Comparison of ENCODE assay signal across 15 cellular contexts in genomic region chr11:69233761-69234136, GRCh38.
"Had no signal": no experiment of that assay in that cellular context is flagged by ENCODE, and none has a peak within 500 bp of the region (broad histone marks: within the 10 kb centered on the region; RNA-seq: fewer than 3 reads in every experiment).

No MANE protein-coding gene starts in this region.

- ATAC-seq: left ventricle myocardium superior; stimulated activated effector memory CD8-positive, alpha-beta T cell treated with anti-CD3 and anti-CD28 coated beads, Interleukin-12 subunit alpha, Interleukin-12 subunit beta, amount 100 ng/mL, for 72 hours; T-helper 17 cell had no signal

- H2AFZ ChIP-seq: neural progenitor cell, parathyroid adenoma had no signal

- H3K79me2 ChIP-seq: parathyroid adenoma had no signal

- DNase-seq: activated B cell treated with CpG ODN at 0.5 μM for 24 hours; activated CD4-positive, alpha-beta T cell treated with anti-CD3 and anti-CD28 coated beads, Interleukin-2, amount 10 ng/mL, durations not matched to agents 7 days and 5 days; activated gamma-delta T cell treated with Interleukin-2 at 50 U/mL for 16 hours; dorsolateral prefrontal cortex; foreskin melanocyte; left ventricle myocardium superior; mesendoderm; T-helper 17 cell; trophoblast cell had no signal

- H3K4me3 ChIP-seq: breast epithelium, dorsolateral prefrontal cortex, neural progenitor cell, smooth muscle cell had no signal

- H3K4me3 Mint-ChIP-seq: activated B cell treated with CpG ODN at 0.5 μM for 24 hours; activated CD4-positive, alpha-beta T cell treated with anti-CD3 and anti-CD28 coated beads, Interleukin-2, amount 10 ng/mL, durations not matched to agents 7 days and 5 days; activated T-cell treated with anti-CD3 and anti-CD28 coated beads, Interleukin-2, amount 50 U/mL, for 24 hours; neural progenitor cell; stimulated activated effector memory CD8-positive, alpha-beta T cell treated with anti-CD3 and anti-CD28 coated beads, Interleukin-12 subunit alpha, Interleukin-12 subunit beta, amount 100 ng/mL, for 72 hours; T-helper 17 cell had no signal

- H3K9me3 ChIP-seq: breast epithelium had no signal

- H3K27ac ChIP-seq: breast epithelium, dorsolateral prefrontal cortex, neural progenitor cell, parathyroid adenoma had no signal

- H3K27me3 ChIP-seq: breast epithelium, neural progenitor cell had no signal

- H3K4me2 ChIP-seq: neural progenitor cell, smooth muscle cell had no signal

- H3K4me1 ChIP-seq: breast epithelium, parathyroid adenoma had no signal

- H3K4me1 Mint-ChIP-seq: activated B cell treated with CpG ODN at 0.5 μM for 24 hours; activated CD4-positive, alpha-beta T cell treated with anti-CD3 and anti-CD28 coated beads, Interleukin-2, amount 10 ng/mL, durations not matched to agents 7 days and 5 days; T-helper 17 cell had no signal

- H3K9me3 Mint-ChIP-seq: activated B cell treated with CpG ODN at 0.5 μM for 24 hours; activated CD4-positive, alpha-beta T cell treated with anti-CD3 and anti-CD28 coated beads, Interleukin-2, amount 10 ng/mL, durations not matched to agents 7 days and 5 days; activated T-cell treated with anti-CD3 and anti-CD28 coated beads, Interleukin-2, amount 50 U/mL, for 24 hours; stimulated activated effector memory CD8-positive, alpha-beta T cell treated with anti-CD3 and anti-CD28 coated beads, Interleukin-12 subunit alpha, Interleukin-12 subunit beta, amount 100 ng/mL, for 72 hours had no signal

- H3K36me3 ChIP-seq: breast epithelium, neural progenitor cell had no signal

- H3K9ac ChIP-seq: neural progenitor cell, parathyroid adenoma had no signal

- H3K27ac Mint-ChIP-seq: activated B cell treated with CpG ODN at 0.5 μM for 24 hours; activated CD4-positive, alpha-beta T cell treated with anti-CD3 and anti-CD28 coated beads, Interleukin-2, amount 10 ng/mL, durations not matched to agents 7 days and 5 days; activated T-cell treated with anti-CD3 and anti-CD28 coated beads, Interleukin-2, amount 50 U/mL, for 24 hours; T-helper 17 cell had no signal

- H3K36me3 Mint-ChIP-seq: neural progenitor cell; stimulated activated effector memory CD8-positive, alpha-beta T cell treated with anti-CD3 and anti-CD28 coated beads, Interleukin-12 subunit alpha, Interleukin-12 subunit beta, amount 100 ng/mL, for 72 hours had no signal
